19 cellular contexts compared by ENCODE assay signal in genomic region chr17:78368854-78369495, GRCh38.
"Had no signal": no experiment of that assay in that cellular context is flagged by ENCODE, and none has a peak within 500 bp of the region (broad histone marks: within the 10 kb centered on the region; RNA-seq: fewer than 3 reads in every experiment).

No MANE protein-coding gene starts in this region.

- DNase-seq: activated CD4-positive, alpha-beta T cell treated with anti-CD3 and anti-CD28 coated beads for 4 hours; activated CD8-positive, alpha-beta memory T cell treated with anti-CD3 and anti-CD28 coated beads, Interleukin-2, amount 50 U/mL, for 4 hours; activated CD8-positive, alpha-beta T cell treated with anti-CD3 and anti-CD28 coated beads, Interleukin-2, amount 10 ng/mL, durations not matched to agents 7 days and 5 days; activated gamma-delta T cell; activated T-cell treated with anti-CD3 and anti-CD28 coated beads, Interleukin-2, amount 50 U/mL, for 72 hours; amniotic stem cell; dermis blood vessel endothelial cell; gastrocnemius medialis; mucosa of descending colon; naive thymus-derived CD4-positive, alpha-beta T cell; retina; WERI-Rb-1 had no signal

- H3K27ac ChIP-seq: gastrocnemius medialis, heart right ventricle, neutrophil, thoracic aorta, WERI-Rb-1 had no signal

- H3K27ac Mint-ChIP-seq: activated CD8-positive, alpha-beta T cell treated with anti-CD3 and anti-CD28 coated beads, Interleukin-2, amount 10 ng/mL, durations not matched to agents 7 days and 5 days; activated naive CD4-positive, alpha-beta T cell treated with anti-CD3 and anti-CD28 coated beads, Interleukin-2, amount 50 U/mL, for 72 hours; activated T-cell treated with anti-CD3 and anti-CD28 coated beads, Interleukin-2, amount 50 U/mL, for 72 hours; stimulated activated effector memory CD8-positive, alpha-beta T cell treated with anti-CD3 and anti-CD28 coated beads, Interleukin-12 subunit alpha, Interleukin-12 subunit beta, amount 100 ng/mL, for 72 hours had no signal

- ATAC-seq: activated CD8-positive, alpha-beta T cell treated with anti-CD3 and anti-CD28 coated beads, Interleukin-2, amount 10 ng/mL, durations not matched to agents 7 days and 5 days; activated naive CD4-positive, alpha-beta T cell treated with anti-CD3 and anti-CD28 coated beads, Interleukin-2, amount 50 U/mL, for 72 hours; activated T-cell treated with anti-CD3 and anti-CD28 coated beads, Interleukin-2, amount 50 U/mL, for 72 hours; gastrocnemius medialis; mucosa of descending colon; naive thymus-derived CD4-positive, alpha-beta T cell; stimulated activated effector memory CD8-positive, alpha-beta T cell treated with anti-CD3 and anti-CD28 coated beads, Interleukin-12 subunit alpha, Interleukin-12 subunit beta, amount 100 ng/mL, for 72 hours had no signal

- H3K4me3 Mint-ChIP-seq: activated CD8-positive, alpha-beta T cell treated with anti-CD3 and anti-CD28 coated beads, Interleukin-2, amount 10 ng/mL, durations not matched to agents 7 days and 5 days; activated T-cell treated with anti-CD3 and anti-CD28 coated beads, Interleukin-2, amount 50 U/mL, for 72 hours; central memory CD8-positive, alpha-beta T cell; naive thymus-derived CD4-positive, alpha-beta T cell; stimulated activated effector memory CD8-positive, alpha-beta T cell treated with anti-CD3 and anti-CD28 coated beads, Interleukin-12 subunit alpha, Interleukin-12 subunit beta, amount 100 ng/mL, for 72 hours had no signal

- H3K9me3 Mint-ChIP-seq: activated naive CD4-positive, alpha-beta T cell treated with anti-CD3 and anti-CD28 coated beads, Interleukin-2, amount 50 U/mL, for 72 hours; activated T-cell treated with anti-CD3 and anti-CD28 coated beads, Interleukin-2, amount 50 U/mL, for 72 hours; central memory CD8-positive, alpha-beta T cell; naive thymus-derived CD4-positive, alpha-beta T cell; stimulated activated effector memory CD8-positive, alpha-beta T cell treated with anti-CD3 and anti-CD28 coated beads, Interleukin-12 subunit alpha, Interleukin-12 subunit beta, amount 100 ng/mL, for 72 hours had no signal

- H3K9me3 ChIP-seq: gastrocnemius medialis, heart right ventricle, mucosa of descending colon, neutrophil, thoracic aorta had no signal

- H3K36me3 ChIP-seq: gastrocnemius medialis, heart right ventricle, neutrophil, thoracic aorta, WERI-Rb-1 had no signal

- H3K4me3 ChIP-seq: gastrocnemius medialis, heart right ventricle, lung, mucosa of descending colon, thoracic aorta had no signal

- H3K27me3 Mint-ChIP-seq: central memory CD8-positive, alpha-beta T cell; naive thymus-derived CD4-positive, alpha-beta T cell had no signal

- H3K27me3 ChIP-seq: gastrocnemius medialis, heart right ventricle had no signal

- H3K36me3 Mint-ChIP-seq: activated naive CD4-positive, alpha-beta T cell treated with anti-CD3 and anti-CD28 coated beads, Interleukin-2, amount 50 U/mL, for 72 hours; naive thymus-derived CD4-positive, alpha-beta T cell; stimulated activated effector memory CD8-positive, alpha-beta T cell treated with anti-CD3 and anti-CD28 coated beads, Interleukin-12 subunit alpha, Interleukin-12 subunit beta, amount 100 ng/mL, for 72 hours had no signal
